In genomic region chrX:135520553-135521404, GRCh38 we compare ENCODE assay signal across 1 cellular context.
A peak's percentile ranks its signal among the peaks of the same experiment; 100 is the strongest.
TF ChIP-seq lines count a peak whose summit lies in the region.

TSS of gene INTS6L (plus strand) at chrX:135520660. CDS start at chrX:135520993, 333 bp downstream.

TF ChIP-seq in H1, 55 proteins besides CTCF, POLR2A, EP300 and RAD21 (continued from another document):
- TF ChIP-seq USF2 (IDR thresholded peaks at IDR 0.05; ENCODE audit: low read length) (peak; percentile 84), SP1 (IDR thresholded peaks at IDR 0.05; ENCODE audit: low read depth, low read length) (peak; percentile 32; the same call in 1 of the 2 replicates), JUN (IDR thresholded peaks at IDR 0.05; ENCODE audit: low read depth, low read length) (no peak), CHD2 (IDR thresholded peaks at IDR 0.05; ENCODE audit: low read length) (no peak), TBP (IDR thresholded peaks at IDR 0.05; ENCODE audit: low read depth, low read length) (peak; percentile 90), SAP30 (IDR thresholded peaks at IDR 0.05; ENCODE audit: insufficient read depth, insufficient replicate concordance, low read length) (peak; percentile 29), PHF8 (conservative IDR thresholded peaks at IDR 0.05; ENCODE audit: low read depth, low read length) (peak; percentile 29; the same call in 1 of the 2 replicates), POLR2AphosphoS5 (IDR thresholded peaks at IDR 0.05; ENCODE audit: low read depth, low read length) (peak; percentile 94), HDAC6 (IDR thresholded peaks at IDR 0.05; ENCODE audit: low read depth, low read length) (no peak), TAF7 (optimal IDR thresholded peaks at IDR 0.05; ENCODE audit: borderline replicate concordance, low read depth, low read length) (peak; percentile 88), NRF1 (IDR thresholded peaks at IDR 0.05; ENCODE audit: low read depth, low read length) (no peak), SUZ12 (IDR thresholded peaks at IDR 0.05; ENCODE audit: low read length) (no peak), SIN3A (conservative IDR thresholded peaks at IDR 0.05 in 1 of 2, IDR thresholded peaks at IDR 0.05 in 1 of 2; ENCODE audit: low read depth in 1 of 2, low read length in 2 of 2) (peak in 1 of 2 experiments; percentile 39; a peak in 1 of 4 replicates), EGR1 (IDR thresholded peaks at IDR 0.05; ENCODE audit: borderline replicate concordance, low read depth, low read length) (no peak)
